In the genomic region with DNA sequence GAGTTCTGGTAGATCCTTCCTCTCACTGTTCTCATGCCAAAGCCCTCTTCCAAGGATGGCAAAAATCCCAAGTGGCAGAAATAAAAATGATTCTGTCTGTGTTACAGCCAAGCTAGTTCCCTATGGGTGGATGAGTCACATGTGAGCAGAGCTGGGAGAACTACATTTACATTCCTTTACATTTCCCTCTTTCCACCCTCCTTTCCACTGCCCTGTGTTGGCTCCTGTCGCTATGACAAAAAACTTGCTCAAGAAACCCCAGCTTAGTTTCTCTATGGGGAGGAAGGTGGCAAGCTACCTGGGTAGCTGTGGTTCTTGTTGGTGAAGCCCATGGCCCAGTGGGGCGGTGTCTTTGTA, we compare ENCODE assay signal across 12 cellular contexts. TPM values are rescaled to one million over a fixed set of nuclear protein-coding genes. Genes with fewer than 3 reads are reported as not detected.
DNase-seq lines count a peak whose midpoint lies in the region; ATAC-seq and TF ChIP-seq lines count a peak whose summit lies in the region.
"Had no signal": no experiment of that assay in that cellular context is flagged by ENCODE, and none has a peak within 500 bp of the region (broad histone marks: within the 10 kb centered on the region; RNA-seq: fewer than 3 reads in every experiment).

No MANE protein-coding gene starts in this region.

- H3K4me3 Mint-ChIP-seq in HFFc6 = peak overlapping the region; percentile 26; the same call in 1 of the 2 replicates
- H3K4me3 Mint-ChIP-seq in WTC11 = no peak overlapping the region
- H3K4me3 Mint-ChIP-seq: stimulated activated memory B cell treated with anti-CD40 and anti-IgM and Interleukin-4, amounts not matched to agents 10 μg/mL and 1 μg/mL and 100 μg/mL, for 72 hours had no signal

- H3K27ac ChIP-seq in stomach smooth muscle (ENCODE audit: low read length) = peak overlapping the region; percentile 12
- H3K27ac ChIP-seq: ascending aorta, left ventricle myocardium inferior had no signal

- H3K36me3 ChIP-seq in stomach smooth muscle (ENCODE audit: control insufficient read depth in 2 of 2, insufficient read depth in 2 of 2, low read length in 2 of 2) = no peaks in the 10 kb centered on the region
- H3K36me3 ChIP-seq: ascending aorta, left ventricle myocardium inferior had no signal

- peak; percentile 75 for DNase-seq in HFFc6
- no peak for DNase-seq in WTC11 (ENCODE audit: low spot score)
- peak; percentile 42 for DNase-seq in fibroblast of villous mesenchyme (ENCODE audit: low read depth)
- no peak for DNase-seq in GM10266 (ENCODE audit: extremely low spot score)
- DNase-seq in OCI-M2 (lab: John Stamatoyannopoulos, UW; ENCODE audit: unreplicated experiment) = no peak
- DNase-seq: KG1, left ventricle myocardium inferior, OCI-M1 had no signal

- H3K9me3 Mint-ChIP-seq in HFFc6 = no peaks in the 10 kb centered on the region
- H3K9me3 Mint-ChIP-seq in WTC11 = no peaks in the 10 kb centered on the region
- H3K9me3 Mint-ChIP-seq: stimulated activated memory B cell treated with anti-CD40 and anti-IgM and Interleukin-4, amounts not matched to agents 10 μg/mL and 1 μg/mL and 100 μg/mL, for 72 hours had no signal

- no peak overlapping the region for H3K9ac ChIP-seq in stomach smooth muscle (ENCODE audit: low read length in 2 of 2)

- peaks cover 3% of the 10 kb centered on the region for H3K27me3 Mint-ChIP-seq in HFFc6 (ENCODE audit: insufficient read depth)
- H3K27me3 Mint-ChIP-seq in WTC11 (ENCODE audit: low read depth) = no peaks in the 10 kb centered on the region
- H3K27me3 Mint-ChIP-seq: stimulated activated memory B cell treated with anti-CD40 and anti-IgM and Interleukin-4, amounts not matched to agents 10 μg/mL and 1 μg/mL and 100 μg/mL, for 72 hours had no signal

- ATAC-seq in WTC11 = peak; percentile 95
- ATAC-seq in HG02763 (IDR thresholded peaks at IDR 0.05; ENCODE audit: unreplicated experiment) = no peak
- ATAC-seq: stimulated activated memory B cell treated with anti-CD40 and anti-IgM and Interleukin-4, amounts not matched to agents 10 μg/mL and 1 μg/mL and 100 μg/mL, for 72 hours had no signal

- peak overlapping the region; percentile 66 for H3K27ac Mint-ChIP-seq in HFFc6
- peak overlapping the region; percentile 64 for H3K27ac Mint-ChIP-seq in WTC11
- H3K27ac Mint-ChIP-seq: stimulated activated memory B cell treated with anti-CD40 and anti-IgM and Interleukin-4, amounts not matched to agents 10 μg/mL and 1 μg/mL and 100 μg/mL, for 72 hours had no signal

- H3K36me3 Mint-ChIP-seq in HFFc6 (ENCODE audit: low read depth) = no peaks in the 10 kb centered on the region
- H3K36me3 Mint-ChIP-seq in WTC11 = no peaks in the 10 kb centered on the region
- H3K36me3 Mint-ChIP-seq: stimulated activated memory B cell treated with anti-CD40 and anti-IgM and Interleukin-4, amounts not matched to agents 10 μg/mL and 1 μg/mL and 100 μg/mL, for 72 hours had no signal

- H3K4me1 ChIP-seq in stomach smooth muscle (ENCODE audit: control insufficient read depth, insufficient read depth, low read length) = peaks cover 4% of the 10 kb centered on the region
- H3K4me1 ChIP-seq: left ventricle myocardium inferior had no signal

- CTCF ChIA-PET in WTC11 (lab: Charles Lee) = interaction anchor here (0.7 to 1.5 kb wide), 8 partner anchors 10 to 53 kb away, joined by 3 to 6 read pairs (median 4); partner anchors contain the start of genes ACP2, DDB2 and NR1H3

- TF ChIP-seq CTCF in HFFc6 (IDR thresholded peaks at IDR 0.05) (no peak), WTC11 (IDR thresholded peaks at IDR 0.05) (no peak), fibroblast of villous mesenchyme (IDR thresholded peaks at IDR 0.05; ENCODE audit: insufficient read depth, low read depth, low read length) (no peak), GM10266 (IDR thresholded peaks at IDR 0.05; ENCODE audit: control insufficient read depth, insufficient read depth, low read depth, missing control alignments) (no peak)

- POLR2A ChIA-PET in WTC11 (lab: Charles Lee) = interaction anchor here (1.0 to 3.4 kb wide), 5 partner anchors 10 to 378 kb away, joined by 3 to 18 read pairs (median 3); partner anchors contain the start of gene DDB2

- no peaks in the 10 kb centered on the region for H3K27me3 ChIP-seq in stomach smooth muscle (ENCODE audit: control insufficient read depth in 1 of 2, insufficient read depth in 2 of 2, low read length in 2 of 2)
- H3K27me3 ChIP-seq: ascending aorta had no signal

- H3K4me3 ChIP-seq in fibroblast of villous mesenchyme (ENCODE audit: low read depth, low read length) (no peak overlapping the region), stomach smooth muscle (ENCODE audit: low read length in 2 of 2) (peak overlapping the region in 1 of 2 donors; percentile 31)
- H3K4me3 ChIP-seq: ascending aorta, left ventricle myocardium inferior had no signal

- no peaks in the 10 kb centered on the region for H3K9me3 ChIP-seq in stomach smooth muscle (ENCODE audit: control insufficient read depth in 2 of 2, low read length in 2 of 2)
- H3K9me3 ChIP-seq: ascending aorta, left ventricle myocardium inferior had no signal

- H3K4me1 Mint-ChIP-seq in HFFc6 (ENCODE audit: low read depth) (peaks cover 12% of the 10 kb centered on the region), WTC11 (peaks cover 14% of the 10 kb centered on the region)
- H3K4me1 Mint-ChIP-seq: stimulated activated memory B cell treated with anti-CD40 and anti-IgM and Interleukin-4, amounts not matched to agents 10 μg/mL and 1 μg/mL and 100 μg/mL, for 72 hours had no signal

TF ChIP-seq in WTC11, 78 proteins besides CTCF, POLR2A, EP300 and RAD21:
- TF ChIP-seq USF2 (CRISPR knock-in tag; IDR thresholded peaks at IDR 0.05) (0 out of 2 replicates have a peak, but pooled peaks have one; percentile 23), ZNF396 (CRISPR knock-in tag; IDR thresholded peaks at IDR 0.05; ENCODE audit: borderline replicate concordance) (no peak), MXD4 (CRISPR knock-in tag; IDR thresholded peaks at IDR 0.05; ENCODE audit: borderline replicate concordance) (no peak)

RNA-seq across cellular contexts. Expression of gene DDB2, which starts 10.2 kb away (rescaled TPM):
- 10 to 100 TPM; 23.6 to 38.7 (median 33.7) TPM for total RNA-seq in HFFc6 (2021; fragmentation: NEBNext Ultra II Directional; extraction: Animal tissue kit (Norgen Biotek cat#: 25700))
- 124 to 144 TPM (median 124 TPM) in 3 replicates for total RNA-seq in WTC11 (2021)
- 37.7 and 47.1 TPM in 2 replicates for total RNA-seq in fibroblast of villous mesenchyme

RNA-seq across cellular contexts. Expression of gene PACSIN3, which starts 18.4 kb away (rescaled TPM):
- total RNA-seq in HFFc6 (2021; fragmentation: NEBNext Ultra II Directional; extraction: Animal tissue kit (Norgen Biotek cat#: 25700)) = 10 to 100 TPM; 10.3 to 30.9 (median 22.1) TPM
- total RNA-seq in WTC11 (2021) (74.5 to 77.1 TPM (median 76.8 TPM) in 3 replicates), fibroblast of villous mesenchyme (26.7 and 39.3 TPM in 2 replicates)

RNA-seq across cellular contexts. Expression of gene ARFGAP2, which starts 27.9 kb away (rescaled TPM):
- 10 to 100 TPM; 58.2 to 64.0 (median 61.1) TPM for total RNA-seq in HFFc6 (2021; fragmentation: NEBNext Ultra II Directional; extraction: Animal tissue kit (Norgen Biotek cat#: 25700))
- total RNA-seq in WTC11 (2021) = 55.7 to 73.0 TPM (median 60.5 TPM) in 3 replicates
- total RNA-seq in fibroblast of villous mesenchyme = 101 and 112 TPM in 2 replicates

RNA-seq across cellular contexts. Expression of gene ACP2, which starts 44.0 kb away (rescaled TPM):
- total RNA-seq in HFFc6 (2021; fragmentation: NEBNext Ultra II Directional; extraction: Animal tissue kit (Norgen Biotek cat#: 25700)) = 10 to 100 TPM; 33.4 to 37.4 (median 36.1) TPM
- total RNA-seq in WTC11 (2021) = 18.7 to 19.6 TPM (median 19.2 TPM) in 3 replicates
- total RNA-seq in fibroblast of villous mesenchyme = 35.4 and 39.0 TPM in 2 replicates

RNA-seq across cellular contexts. Expression of gene NR1H3, which starts 53.2 kb away (rescaled TPM):
- 10 to 100 TPM in 2 of 6 experiments, 1 to 10 TPM in 4; 5.4 to 11.2 (median 9.2) TPM for total RNA-seq in HFFc6 (2021; fragmentation: NEBNext Ultra II Directional; extraction: Animal tissue kit (Norgen Biotek cat#: 25700))
- 26.3 to 31.1 TPM (median 29.9 TPM) in 3 replicates for total RNA-seq in WTC11 (2021)
- 16.8 and 39.3 TPM in 2 replicates for total RNA-seq in fibroblast of villous mesenchyme

Comparison
In these comparisons a context has a peak if more than half of its experiments do, and no peak if none do; other contexts are left out.
1. DNase-seq: peak in HFFc6 (single experiment) and fibroblast of villous mesenchyme (single experiment); none in WTC11 (single experiment), GM10266 (single experiment) and OCI-M2 (single experiment).